ENCODE assay signal across 9 cellular contexts in genomic region chr5:116626272-116626723, GRCh38. TPM values are rescaled to one million over a fixed set of nuclear protein-coding genes. Genes with fewer than 3 reads are reported as not detected.
A peak's percentile ranks its signal among the peaks of the same experiment; 100 is the strongest.
DNase-seq lines count a peak whose midpoint lies in the region; ATAC-seq, FAIRE-seq and TF ChIP-seq lines count a peak whose summit lies in the region.
"Had no signal": no experiment of that assay in that cellular context is flagged by ENCODE, and none has a peak within 500 bp of the region (broad histone marks: within the 10 kb centered on the region; RNA-seq: fewer than 3 reads in every experiment).

No MANE protein-coding gene starts in this region.

- H3K36me3 ChIP-seq in keratinocyte (ENCODE audit: control insufficient read depth in 2 of 2, extremely low read depth in 1 of 2, insufficient read depth in 2 of 2, low read length in 2 of 2) (no peaks in the 10 kb centered on the region), suprapubic skin (no peaks in the 10 kb centered on the region)
- H3K36me3 ChIP-seq: neutrophil had no signal

- WGBS in suprapubic skin, result 15% methylated on average over 13 of the region's 13 CpGs

- no peak for FAIRE-seq in keratinocyte (lab: Jason Lieb, UNC)

- dilution Hi-C loops in keratinocyte (cut with MboI; ENCODE audit: extremely low pct_ligation_motif_present, low sequenced_read_pairs), result no loop called here

- no peak overlapping the region for H3K4me3 Mint-ChIP-seq in stimulated activated memory B cell treated with anti-CD40 and anti-IgM and Interleukin-4, amounts not matched to agents 10 μg/mL and 1 μg/mL and 100 μg/mL, for 72 hours

- no peaks in the 10 kb centered on the region for H3K4me1 ChIP-seq in keratinocyte (ENCODE audit: control insufficient read depth, extremely low read depth, insufficient read depth, low read length)
- peaks cover 14% of the 10 kb centered on the region for H3K4me1 ChIP-seq in suprapubic skin

- H3K27me3 ChIP-seq in keratinocyte (ENCODE audit: control insufficient read depth, extremely low read depth, insufficient read depth, low read length) (no peaks in the 10 kb centered on the region), suprapubic skin (no peaks in the 10 kb centered on the region)
- H3K27me3 ChIP-seq: neutrophil had no signal

- no peak for TF ChIP-seq EP300 in suprapubic skin (IDR thresholded peaks at IDR 0.05)

- H3K36me3 Mint-ChIP-seq in stimulated activated memory B cell treated with anti-CD40 and anti-IgM and Interleukin-4, amounts not matched to agents 10 μg/mL and 1 μg/mL and 100 μg/mL, for 72 hours, result no peaks in the 10 kb centered on the region

- H3K9me3 ChIP-seq in keratinocyte (ENCODE audit: control insufficient read depth, low read depth, low read length) (no peaks in the 10 kb centered on the region), suprapubic skin (no peaks in the 10 kb centered on the region)
- H3K9me3 ChIP-seq: neutrophil had no signal

- no peaks in the 10 kb centered on the region for H4K20me1 ChIP-seq in keratinocyte (ENCODE audit: control insufficient read depth, extremely low read depth, insufficient read depth, low read length)

- no peaks in the 10 kb centered on the region for H3K9me3 Mint-ChIP-seq in stimulated activated memory B cell treated with anti-CD40 and anti-IgM and Interleukin-4, amounts not matched to agents 10 μg/mL and 1 μg/mL and 100 μg/mL, for 72 hours

- H3K4me1 Mint-ChIP-seq in stimulated activated memory B cell treated with anti-CD40 and anti-IgM and Interleukin-4, amounts not matched to agents 10 μg/mL and 1 μg/mL and 100 μg/mL, for 72 hours, result no peaks in the 10 kb centered on the region

- H3K79me2 ChIP-seq in keratinocyte (ENCODE audit: control insufficient read depth, insufficient read depth, low read length), result no peaks in the 10 kb centered on the region

- TF ChIP-seq CTCF in keratinocyte (optimal IDR thresholded peaks at IDR 0.05 in 1 of 3, IDR thresholded peaks at IDR 0.05 in 1 of 3, conservative IDR thresholded peaks at IDR 0.05 in 1 of 3; ENCODE audit: extremely low read depth in 1 of 3, insufficient read depth in 2 of 3, low read length in 3 of 3), result no peak
- no peak for TF ChIP-seq CTCF in suprapubic skin (IDR thresholded peaks at IDR 0.05)

- no peak overlapping the region for H3K4me3 ChIP-seq in keratinocyte (ENCODE audit: control insufficient read depth in 2 of 3, extremely low read depth in 1 of 3, insufficient read depth in 2 of 3, low read depth in 1 of 3, low read length in 3 of 3)
- H3K4me3 ChIP-seq in suprapubic skin, result no peak overlapping the region

- no peak overlapping the region for H2AFZ ChIP-seq in keratinocyte (ENCODE audit: control insufficient read depth, low read length)

- H3K27ac Mint-ChIP-seq in stimulated activated memory B cell treated with anti-CD40 and anti-IgM and Interleukin-4, amounts not matched to agents 10 μg/mL and 1 μg/mL and 100 μg/mL, for 72 hours, result no peak overlapping the region

- no peak for ATAC-seq in HG02852 (IDR thresholded peaks at IDR 0.05; ENCODE audit: unreplicated experiment)
- ATAC-seq in GM18861 (IDR thresholded peaks at IDR 0.05; ENCODE audit: unreplicated experiment), result no peak
- ATAC-seq in stimulated activated memory B cell treated with anti-CD40 and anti-IgM and Interleukin-4, amounts not matched to agents 10 μg/mL and 1 μg/mL and 100 μg/mL, for 72 hours, result no peak

- H3K27ac ChIP-seq in keratinocyte (ENCODE audit: control insufficient read depth, insufficient read depth, low read length) (no peak overlapping the region), suprapubic skin (peak overlapping the region; percentile 64)
- H3K27ac ChIP-seq: neutrophil had no signal

- no peaks in the 10 kb centered on the region for H3K27me3 Mint-ChIP-seq in stimulated activated memory B cell treated with anti-CD40 and anti-IgM and Interleukin-4, amounts not matched to agents 10 μg/mL and 1 μg/mL and 100 μg/mL, for 72 hours

- no peak overlapping the region for H3K9ac ChIP-seq in keratinocyte (ENCODE audit: control insufficient read depth, extremely low read depth, insufficient read depth, low read length)

- no peak overlapping the region for H3K4me2 ChIP-seq in keratinocyte (ENCODE audit: control insufficient read depth, extremely low read depth, insufficient read depth, low read depth, low read length)

- TF ChIP-seq POLR2A in suprapubic skin (IDR thresholded peaks at IDR 0.05), result no peak

- peak; percentile 79 for DNase-seq in NCI-H1105 treated with DMSO at 0.1 percent for 48 hours (lab: John Stamatoyannopoulos, UW)
- peak; percentile 91 for DNase-seq in astrocyte of the hippocampus (ENCODE audit: low read depth, low spot score)
- DNase-seq in keratinocyte (ENCODE audit: low read depth, low spot score), result peak; percentile 0
- DNase-seq in suprapubic skin (ENCODE audit: low spot score in 2 of 2), result peak; percentile 86 to 89
- no peak for DNase-seq in HPDE6-E6E7 (ENCODE audit: extremely low spot score)

- no peaks in the 10 kb centered on the region for H3K9me1 ChIP-seq in keratinocyte (ENCODE audit: control insufficient read depth, extremely low read depth, insufficient read depth, low read length)

RNA-seq across cellular contexts. Expression of gene SEMA6A, which starts 51.7 kb away (rescaled TPM):
- 0.53 to 0.84 TPM (median 0.68 TPM) in 3 replicates for polyA plus RNA-seq in keratinocyte
- 0.32 TPM for polyA plus RNA-seq in keratinocyte (2011; ENCODE audit: low read depth)
- 0.31 and 0.43 TPM in 2 replicates for polyA plus RNA-seq in keratinocyte (2011; cell fraction: cytosol; rRNA removed)
- polyA plus RNA-seq in keratinocyte (2011; cell fraction: nucleus; rRNA removed), result 2.8 and 3.4 TPM in 2 replicates
- polyA plus RNA-seq in keratinocyte (2012; ENCODE audit: low replicate concordance), result 0.73 and 1.1 TPM in 2 replicates
- 1.0 to 7.9 TPM (median 1.8 TPM) in 3 replicates for polyA minus RNA-seq in keratinocyte
- polyA minus RNA-seq in keratinocyte (2011; cell fraction: cytosol; rRNA and poly(A)+ RNA removed), result 1.5 TPM
- polyA minus RNA-seq in keratinocyte (2011; cell fraction: nucleus; rRNA and poly(A)+ RNA removed), result 5.5 and 6.9 TPM in 2 replicates
- total RNA-seq in suprapubic skin, result 10 to 100 TPM in 3 of 4 donors, 1 to 10 TPM in 1; 7.4 to 27.8 (median 15.5) TPM
